Comparison of ENCODE assay signal across 26 cellular contexts in the genomic region with DNA sequence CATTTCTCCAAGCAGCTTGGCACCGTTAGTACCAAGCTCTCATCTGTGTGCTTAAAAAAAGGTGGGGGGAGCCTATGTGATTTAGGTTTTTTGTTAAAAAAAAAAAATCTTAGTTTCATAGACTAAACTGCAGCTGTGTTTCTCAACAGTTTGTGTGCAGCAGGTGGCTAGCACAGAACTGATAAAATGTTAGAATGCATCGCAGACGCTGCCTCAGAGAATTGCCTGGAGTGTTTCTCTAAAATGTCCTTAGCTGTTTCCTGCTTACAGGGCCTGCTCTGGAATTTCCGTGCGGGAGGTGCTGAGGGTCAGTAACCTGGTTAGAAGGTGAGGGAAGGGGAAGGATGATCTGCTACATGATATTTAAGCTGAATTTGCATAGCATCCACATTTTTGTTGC.
"Had no signal": no experiment of that assay in that cellular context is flagged by ENCODE, and none has a peak within 500 bp of the region (broad histone marks: within the 10 kb centered on the region; RNA-seq: fewer than 3 reads in every experiment).

No MANE protein-coding gene starts in this region.

- H3K27ac ChIP-seq: cardiac muscle cell, coronary artery, esophagus squamous epithelium, gastrocnemius medialis, neutrophil, ovary, prostate gland, vagina had no signal

- ATAC-seq: activated T-cell treated with anti-CD3 and anti-CD28 coated beads, Interleukin-2, amount 50 U/mL, for 72 hours; gastrocnemius medialis; left colon; natural killer cell had no signal

- H3K4me3 Mint-ChIP-seq: activated naive CD4-positive, alpha-beta T cell treated with anti-CD3 and anti-CD28 coated beads for 36 hours; activated T-cell treated with anti-CD3 and anti-CD28 coated beads, Interleukin-2, amount 50 U/mL, for 72 hours; natural killer cell; stimulated activated naive CD8-positive, alpha-beta T cell treated with anti-CD3 and anti-CD28 coated beads, Interleukin-15, Interleukin-2, amounts not matched to agents 100 ng/mL and 50 ng/mL, for 24 hours; T-helper 1 cell treated with Interleukin-12 subunit alpha and Interleukin-12 subunit beta and Interleukin-4 antibody, amounts not matched to agents 30 μg/mL and 1 μg/mL, for 36 hours had no signal

- H3K27me3 ChIP-seq: cardiac muscle cell, esophagus squamous epithelium, gastrocnemius medialis, neutrophil, ovary, transverse colon, vagina had no signal

- H3K9me3 Mint-ChIP-seq: natural killer cell; stimulated activated naive CD8-positive, alpha-beta T cell treated with anti-CD3 and anti-CD28 coated beads, Interleukin-15, Interleukin-2, amounts not matched to agents 100 ng/mL and 50 ng/mL, for 24 hours had no signal

- H3K4me3 ChIP-seq: cardiac muscle cell, coronary artery, esophagus squamous epithelium, gastrocnemius medialis, ovary, prostate gland, transverse colon, vagina had no signal

- H3K4me1 ChIP-seq: gastrocnemius medialis, prostate gland had no signal

- H3K27me3 Mint-ChIP-seq: stimulated activated naive CD8-positive, alpha-beta T cell treated with anti-CD3 and anti-CD28 coated beads, Interleukin-15, Interleukin-2, amounts not matched to agents 100 ng/mL and 50 ng/mL, for 24 hours had no signal

- H3K36me3 Mint-ChIP-seq: natural killer cell had no signal

- DNase-seq: activated CD4-positive, alpha-beta T cell treated with anti-CD3 and anti-CD28 coated beads for 4 hours; activated CD4-positive, alpha-beta T cell treated with anti-CD3 and anti-CD28 coated beads, Interleukin-2, amount 50 U/mL, for 48 hours; activated CD4-positive, CD25-positive, alpha-beta regulatory T cell; activated effector memory CD4-positive, alpha-beta T cell treated with Interleukin-2 at 50 U/mL for 16 hours; activated naive CD4-positive, alpha-beta T cell treated with anti-CD3 and anti-CD28 coated beads for 36 hours; activated T-cell treated with anti-CD3 and anti-CD28 coated beads, Interleukin-2, amount 50 U/mL, for 72 hours; esophagus squamous epithelium; gastrocnemius medialis; hippocampal formation; left colon; midbrain; natural killer cell; ovary; right cardiac atrium; stimulated activated CD4-positive, alpha-beta T cell treated with anti-CD3 and anti-CD28 coated beads, Interleukin-12 subunit alpha, Interleukin-12 subunit beta, amount 100 ng/mL, for 4 hours; stimulated activated CD4-positive, alpha-beta T cell treated with anti-CD3 and anti-CD28 coated beads, Interleukin-4, amount 100 ng/mL, for 4 hours; substantia nigra; T1000; transverse colon had no signal

- H3K27ac Mint-ChIP-seq: activated naive CD4-positive, alpha-beta T cell treated with anti-CD3 and anti-CD28 coated beads for 36 hours; activated T-cell treated with anti-CD3 and anti-CD28 coated beads, Interleukin-2, amount 50 U/mL, for 72 hours; natural killer cell; stimulated activated naive CD8-positive, alpha-beta T cell treated with anti-CD3 and anti-CD28 coated beads, Interleukin-15, Interleukin-2, amounts not matched to agents 100 ng/mL and 50 ng/mL, for 24 hours; T-helper 1 cell treated with Interleukin-12 subunit alpha and Interleukin-12 subunit beta and Interleukin-4 antibody, amounts not matched to agents 30 μg/mL and 1 μg/mL, for 36 hours had no signal

- H3K9me3 ChIP-seq: esophagus squamous epithelium, gastrocnemius medialis, neutrophil, ovary, prostate gland, transverse colon, vagina had no signal

- H3K36me3 ChIP-seq: cardiac muscle cell, esophagus squamous epithelium, gastrocnemius medialis, neutrophil, ovary, prostate gland, vagina had no signal
